Comparison of ENCODE assay signal across 8 cellular contexts in the genomic region with DNA sequence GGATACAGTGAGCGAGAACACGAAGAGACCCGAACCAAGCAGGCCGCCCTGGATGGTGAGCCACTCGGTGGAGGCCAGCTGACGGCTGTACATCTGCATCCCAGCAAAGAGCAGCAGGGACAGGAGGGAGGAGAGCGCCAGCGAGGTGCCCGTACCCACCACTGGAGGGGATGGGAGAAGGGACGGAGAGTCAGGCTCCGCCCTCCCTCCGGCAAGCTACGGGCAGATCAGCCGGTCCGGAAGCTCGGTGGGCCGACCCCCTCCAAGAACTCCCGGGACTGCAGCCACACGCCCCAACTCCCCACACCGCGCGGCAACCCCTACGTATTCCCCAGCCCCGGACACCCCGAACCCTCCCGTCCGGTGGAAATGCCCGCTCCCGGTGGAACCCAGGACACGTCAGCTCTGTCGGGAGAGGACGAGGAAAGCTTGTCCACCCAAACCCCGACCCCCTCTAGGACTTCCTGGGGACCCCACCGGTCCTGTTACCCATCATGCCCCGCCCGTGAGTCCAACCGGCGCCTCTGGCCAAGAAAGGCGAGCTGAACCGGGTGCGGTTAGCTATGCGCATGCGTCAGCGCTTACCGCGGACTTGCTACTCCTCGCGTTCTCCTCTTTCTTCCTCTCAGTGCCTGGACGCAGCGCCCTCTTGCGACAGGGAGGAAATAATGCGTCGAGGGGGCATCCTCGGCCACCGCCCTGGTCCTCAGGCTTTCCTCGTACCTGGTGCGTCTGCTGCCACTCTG. TPM values are rescaled to one million over a fixed set of nuclear protein-coding genes. Genes with fewer than 3 reads are reported as not detected.
DNase-seq lines count a peak whose midpoint lies in the region; ATAC-seq and TF ChIP-seq lines count a peak whose summit lies in the region.

A gene (minus strand): TSS at position 573 of the 746 bp plus-strand sequence. CDS start 80 bp downstream, at position 493.

- peak within 1 kb of the TSS; percentile 92 for H3K27ac ChIP-seq in cingulate gyrus (ENCODE audit: low read depth, low read length)

- DNase-seq in BJ (ENCODE audit: low read depth): peak; percentile 73
- DNase-seq in NCI-H524 treated with DMSO at 0.1 percent for 48 hours (lab: John Stamatoyannopoulos, UW): peak; percentile 71
- peak; percentile 93 to 94 for DNase-seq in activated CD4-positive, alpha-beta T cell treated with anti-CD3 and anti-CD28 coated beads for 4 hours
- DNase-seq in left kidney (ENCODE audit: low read depth, low spot score): peak; percentile 98
- DNase-seq in stimulated activated CD4-positive, alpha-beta T cell treated with anti-CD3 and anti-CD28 coated beads, Interleukin-2, amount 100 ng/mL, for 24 hours: peak; percentile 95 to 96

- peak within 1 kb of the TSS; percentile 97 for H3K4me3 ChIP-seq in BJ (ENCODE audit: low read depth, low read length)

- TF ChIP-seq CTCF in BJ (IDR thresholded peaks at IDR 0.05; ENCODE audit: insufficient read depth, low read depth, low read length): peak; percentile 98

- peak; percentile 91 for TF ChIP-seq POLR2A in GM19193 (IDR thresholded peaks at IDR 0.05; ENCODE audit: extremely low read depth, insufficient read depth, insufficient read length)

- ATAC-seq in HG03442 (IDR thresholded peaks at IDR 0.05; ENCODE audit: unreplicated experiment): peak; percentile 69

- peaks cover 12% of the 10 kb centered on the region for H3K36me3 ChIP-seq in BJ (ENCODE audit: control insufficient read depth, insufficient read depth, low read length)

- POLR2A ChIA-PET in BJ (lab: Charles Lee): no interaction called here

- CTCF ChIA-PET in BJ (lab: Yijun Ruan, JAX): interaction anchor here (0.6 to 11.3 kb wide), 34 partner anchors 10 to 604 kb away, joined by 3 to 259 read pairs (median 4); a partner anchor contains a TSS

- H3K27me3 ChIP-seq in BJ (ENCODE audit: control insufficient read depth, insufficient read depth, low read length): no peaks in the 10 kb centered on the region

RNA-seq across cellular contexts. Expression of the gene that starts here (rescaled TPM):
- polyA plus RNA-seq in BJ (2011; rRNA removed): 211 and 225 TPM in 2 replicates
- polyA minus RNA-seq in BJ (2011; rRNA and poly(A)+ RNA removed): 235 and 300 TPM in 2 replicates

Comparison
In these comparisons a context has a peak if more than half of its experiments do, and no peak if none do; other contexts are left out.
1. Peak in every context shown above with its lines: DNase-seq, ATAC-seq, H3K4me3 ChIP-seq and H3K27ac ChIP-seq.